1 cellular context compared by ENCODE assay signal in genomic region chr5:179288101-179288808, GRCh38.
TF ChIP-seq lines count a peak whose summit lies in the region.

No MANE protein-coding gene starts in this region.

TF ChIP-seq in IMR-90, 13 proteins besides CTCF, POLR2A, EP300 and RAD21:
- TF ChIP-seq, protein P1, sequence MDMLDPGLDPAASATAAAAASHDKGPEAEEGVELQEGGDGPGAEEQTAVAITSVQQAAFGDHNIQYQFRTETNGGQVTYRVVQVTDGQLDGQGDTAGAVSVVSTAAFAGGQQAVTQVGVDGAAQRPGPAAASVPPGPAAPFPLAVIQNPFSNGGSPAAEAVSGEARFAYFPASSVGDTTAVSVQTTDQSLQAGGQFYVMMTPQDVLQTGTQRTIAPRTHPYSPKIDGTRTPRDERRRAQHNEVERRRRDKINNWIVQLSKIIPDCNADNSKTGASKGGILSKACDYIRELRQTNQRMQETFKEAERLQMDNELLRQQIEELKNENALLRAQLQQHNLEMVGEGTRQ (IDR thresholded peaks at IDR 0.05; ENCODE audit: low read depth, low read length) = no peak
- TF ChIP-seq CEBPB (IDR thresholded peaks at IDR 0.05; ENCODE audit: low read depth, low read length) (no peak), NFE2L2 (IDR thresholded peaks at IDR 0.05; ENCODE audit: low read depth, low read length) (no peak), BHLHE40 (IDR thresholded peaks at IDR 0.05; ENCODE audit: low read depth, low read length) (no peak), MAZ (IDR thresholded peaks at IDR 0.05; ENCODE audit: borderline replicate concordance, low read depth, low read length) (no peak), MAFK (IDR thresholded peaks at IDR 0.05; ENCODE audit: low read depth, low read length) (no peak), CHD1 (IDR thresholded peaks at IDR 0.05; ENCODE audit: low read depth, low read length) (no peak), FOS (IDR thresholded peaks at IDR 0.05; ENCODE audit: low read depth, low read length) (no peak), ELK1 (IDR thresholded peaks at IDR 0.05; ENCODE audit: borderline replicate concordance, low read depth, low read length) (no peak), SMC3 (IDR thresholded peaks at IDR 0.05; ENCODE audit: low read depth, low read length) (no peak), MXI1 (IDR thresholded peaks at IDR 0.05; ENCODE audit: borderline replicate concordance, low read depth, low read length) (no peak)
